Comparison of ENCODE assay signal across 9 cellular contexts in the genomic region with DNA sequence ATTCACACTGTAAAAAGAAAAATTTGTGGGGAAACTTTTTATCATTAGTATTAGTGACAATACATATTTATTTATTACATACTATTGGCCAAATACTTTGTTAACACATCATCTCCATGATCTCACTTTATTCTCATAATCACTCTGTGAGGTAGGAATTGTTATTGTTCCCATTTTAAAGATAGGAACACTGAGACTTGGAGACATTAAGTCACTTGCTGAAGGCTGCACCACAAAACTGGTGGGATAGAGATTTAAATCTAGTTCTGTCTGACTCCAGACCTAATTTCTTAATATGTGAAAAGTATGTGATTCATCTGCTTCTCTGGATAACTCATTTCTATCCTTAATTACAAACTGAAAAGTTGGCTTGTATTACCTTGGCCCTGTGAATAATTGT.
"Had no signal": no experiment of that assay in that cellular context is flagged by ENCODE, and none has a peak within 500 bp of the region (broad histone marks: within the 10 kb centered on the region; RNA-seq: fewer than 3 reads in every experiment).

No MANE protein-coding gene starts in this region.

- H2AFZ ChIP-seq: GM23248 had no signal

- H3K9ac ChIP-seq: GM23248 had no signal

- H3K4me3 ChIP-seq: GM23248, HAP-1 had no signal

- H3K27ac ChIP-seq: GM23248, HL-60 had no signal

- ATAC-seq: HCT116 had no signal

- H3K36me3 ChIP-seq: HAP-1 had no signal

- H3K4me1 ChIP-seq: HAP-1 had no signal

- H3K9me3 ChIP-seq: HAP-1 had no signal

- DNase-seq: GM23248, GOT3, H7, HFFc6, IMR-90, KBM-7 had no signal
